1 cellular context compared by ENCODE assay signal in the genomic region with DNA sequence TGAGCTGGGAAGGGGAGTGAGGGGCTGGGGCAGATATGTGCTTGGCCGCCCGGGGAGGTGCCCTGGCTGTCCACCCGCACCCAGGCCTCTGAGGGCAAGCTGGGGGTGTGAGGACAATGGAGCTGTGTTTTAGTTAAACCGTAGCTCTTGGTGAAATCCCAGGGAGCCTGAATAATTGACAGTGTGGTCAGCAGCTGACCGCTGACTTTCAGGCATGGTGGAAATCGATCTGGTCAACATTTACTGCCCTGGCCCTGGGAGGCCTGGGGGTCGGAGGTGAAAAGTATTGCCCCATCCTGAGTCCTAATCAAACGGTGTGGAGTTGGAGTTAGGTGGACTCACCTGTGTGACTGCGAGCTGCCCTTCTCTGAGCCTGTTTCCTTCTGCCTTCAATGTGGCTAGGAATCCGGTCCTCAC.
TF ChIP-seq lines count a peak whose summit lies in the region.

No MANE protein-coding gene starts in this region.

TF ChIP-seq in HepG2, 621 proteins besides CTCF, POLR2A, EP300 and RAD21 (continued from another document and continues in another):
- TF ChIP-seq GFI1 (CRISPR knock-in tag; IDR thresholded peaks at IDR 0.05; ENCODE audit: borderline replicate concordance) (peak; percentile 63; the same call in 1 of the 2 replicates), ZNF451 (CRISPR knock-in tag; IDR thresholded peaks at IDR 0.05) (0 out of 2 replicates have a peak, but pooled peaks have one; percentile 47), AGO2 (optimal IDR thresholded peaks at IDR 0.05; ENCODE audit: low read depth, low read length) (no peak), ZNF224 (CRISPR knock-in tag; IDR thresholded peaks at IDR 0.05) (peak; percentile 55; the same call in 1 of the 2 replicates), SRSF9 (IDR thresholded peaks at IDR 0.05; ENCODE audit: borderline replicate concordance, insufficient read depth, low read depth, low read length, poor library complexity, severe bottlenecking) (no peak), MAFF (IDR thresholded peaks at IDR 0.05; ENCODE audit: low read depth, low read length) (no peak), ZNF879 (CRISPR knock-in tag; IDR thresholded peaks at IDR 0.05) (no peak), ASH2L (IDR thresholded peaks at IDR 0.05; ENCODE audit: insufficient read length, low read depth, low read length) (no peak), DMAP1 (CRISPR knock-in tag; IDR thresholded peaks at IDR 0.05) (0 out of 2 replicates have a peak, but pooled peaks have one; percentile 35), TOE1 (CRISPR knock-in tag; IDR thresholded peaks at IDR 0.05) (0 out of 2 replicates have a peak, but pooled peaks have one; percentile 33), ZNF136 (CRISPR knock-in tag; IDR thresholded peaks at IDR 0.05; ENCODE audit: low read depth) (no peak), LCORL (IDR thresholded peaks at IDR 0.05) (no peak), LCORL (CRISPR knock-in tag; IDR thresholded peaks at IDR 0.05) (peak; percentile 97), HES4 (CRISPR knock-in tag; IDR thresholded peaks at IDR 0.05; ENCODE audit: borderline replicate concordance) (no peak), MLLT10 (CRISPR knock-in tag; IDR thresholded peaks at IDR 0.05) (no peak), TCF7L2 (IDR thresholded peaks at IDR 0.05; ENCODE audit: low read depth, low read length) (no peak), ZNF792 (CRISPR knock-in tag; IDR thresholded peaks at IDR 0.05) (no peak), ZNF160 (CRISPR knock-in tag; IDR thresholded peaks at IDR 0.05) (no peak; the same call in 1 of the 2 replicates), HNRNPH1 (optimal IDR thresholded peaks at IDR 0.05; ENCODE audit: low read depth, low read length) (no peak), MAZ (IDR thresholded peaks at IDR 0.05; ENCODE audit: borderline replicate concordance, low read depth, low read length) (0 out of 2 replicates have a peak, but pooled peaks have one; percentile 24), MAZ (CRISPR knock-in tag; IDR thresholded peaks at IDR 0.05; ENCODE audit: low read depth) (peak; percentile 86), KDM6A (CRISPR knock-in tag; IDR thresholded peaks at IDR 0.05; ENCODE audit: low read depth) (peak; percentile 68; the same call in 1 of the 2 replicates), DPF2 (CRISPR knock-in tag; IDR thresholded peaks at IDR 0.05; ENCODE audit: borderline replicate concordance, low read depth) (peak; percentile 90), CEBPG (CRISPR knock-in tag; IDR thresholded peaks at IDR 0.05) (peak; percentile 92), ZNF501 (CRISPR knock-in tag; IDR thresholded peaks at IDR 0.05) (no peak), ZSCAN29 (CRISPR knock-in tag; conservative IDR thresholded peaks at IDR 0.05) (peak; percentile 91), TOPORS (CRISPR knock-in tag; IDR thresholded peaks at IDR 0.05) (no peak), XRCC5 (optimal IDR thresholded peaks at IDR 0.05; ENCODE audit: low read length) (no peak), ZNF367 (CRISPR knock-in tag; IDR thresholded peaks at IDR 0.05; ENCODE audit: borderline replicate concordance) (no peak)
- TF ChIP-seq, protein P1, sequence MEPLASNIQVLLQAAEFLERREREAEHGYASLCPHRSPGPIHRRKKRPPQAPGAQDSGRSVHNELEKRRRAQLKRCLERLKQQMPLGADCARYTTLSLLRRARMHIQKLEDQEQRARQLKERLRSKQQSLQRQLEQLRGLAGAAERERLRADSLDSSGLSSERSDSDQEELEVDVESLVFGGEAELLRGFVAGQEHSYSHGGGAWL (CRISPR knock-in tag; IDR thresholded peaks at IDR 0.05), result no peak
- TF ChIP-seq, protein P2, sequence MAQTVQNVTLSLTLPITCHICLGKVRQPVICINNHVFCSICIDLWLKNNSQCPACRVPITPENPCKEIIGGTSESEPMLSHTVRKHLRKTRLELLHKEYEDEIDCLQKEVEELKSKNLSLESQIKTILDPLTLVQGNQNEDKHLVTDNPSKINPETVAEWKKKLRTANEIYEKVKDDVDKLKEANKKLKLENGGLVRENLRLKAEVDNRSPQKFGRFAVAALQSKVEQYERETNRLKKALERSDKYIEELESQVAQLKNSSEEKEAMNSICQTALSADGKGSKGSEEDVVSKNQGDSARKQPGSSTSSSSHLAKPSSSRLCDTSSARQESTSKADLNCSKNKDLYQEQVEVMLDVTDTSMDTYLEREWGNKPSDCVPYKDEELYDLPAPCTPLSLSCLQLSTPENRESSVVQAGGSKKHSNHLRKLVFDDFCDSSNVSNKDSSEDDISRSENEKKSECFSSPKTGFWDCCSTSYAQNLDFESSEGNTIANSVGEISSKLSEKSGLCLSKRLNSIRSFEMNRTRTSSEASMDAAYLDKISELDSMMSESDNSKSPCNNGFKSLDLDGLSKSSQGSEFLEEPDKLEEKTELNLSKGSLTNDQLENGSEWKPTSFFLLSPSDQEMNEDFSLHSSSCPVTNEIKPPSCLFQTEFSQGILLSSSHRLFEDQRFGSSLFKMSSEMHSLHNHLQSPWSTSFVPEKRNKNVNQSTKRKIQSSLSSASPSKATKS (CRISPR knock-in tag; IDR thresholded peaks at IDR 0.05), result no peak
- TF ChIP-seq, protein P3, sequence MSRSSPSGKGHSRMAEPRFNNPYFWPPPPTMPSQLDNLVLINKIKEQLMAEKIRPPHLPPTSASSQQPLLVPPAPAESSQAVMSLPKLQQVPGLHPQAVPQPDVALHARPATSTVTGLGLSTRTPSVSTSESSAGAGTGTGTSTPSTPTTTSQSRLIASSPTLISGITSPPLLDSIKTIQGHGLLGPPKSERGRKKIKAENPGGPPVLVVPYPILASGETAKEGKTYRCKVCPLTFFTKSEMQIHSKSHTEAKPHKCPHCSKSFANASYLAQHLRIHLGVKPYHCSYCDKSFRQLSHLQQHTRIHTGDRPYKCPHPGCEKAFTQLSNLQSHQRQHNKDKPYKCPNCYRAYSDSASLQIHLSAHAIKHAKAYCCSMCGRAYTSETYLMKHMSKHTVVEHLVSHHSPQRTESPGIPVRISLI (CRISPR knock-in tag; IDR thresholded peaks at IDR 0.05; ENCODE audit: borderline replicate concordance), result no peak
- TF ChIP-seq, protein P4, sequence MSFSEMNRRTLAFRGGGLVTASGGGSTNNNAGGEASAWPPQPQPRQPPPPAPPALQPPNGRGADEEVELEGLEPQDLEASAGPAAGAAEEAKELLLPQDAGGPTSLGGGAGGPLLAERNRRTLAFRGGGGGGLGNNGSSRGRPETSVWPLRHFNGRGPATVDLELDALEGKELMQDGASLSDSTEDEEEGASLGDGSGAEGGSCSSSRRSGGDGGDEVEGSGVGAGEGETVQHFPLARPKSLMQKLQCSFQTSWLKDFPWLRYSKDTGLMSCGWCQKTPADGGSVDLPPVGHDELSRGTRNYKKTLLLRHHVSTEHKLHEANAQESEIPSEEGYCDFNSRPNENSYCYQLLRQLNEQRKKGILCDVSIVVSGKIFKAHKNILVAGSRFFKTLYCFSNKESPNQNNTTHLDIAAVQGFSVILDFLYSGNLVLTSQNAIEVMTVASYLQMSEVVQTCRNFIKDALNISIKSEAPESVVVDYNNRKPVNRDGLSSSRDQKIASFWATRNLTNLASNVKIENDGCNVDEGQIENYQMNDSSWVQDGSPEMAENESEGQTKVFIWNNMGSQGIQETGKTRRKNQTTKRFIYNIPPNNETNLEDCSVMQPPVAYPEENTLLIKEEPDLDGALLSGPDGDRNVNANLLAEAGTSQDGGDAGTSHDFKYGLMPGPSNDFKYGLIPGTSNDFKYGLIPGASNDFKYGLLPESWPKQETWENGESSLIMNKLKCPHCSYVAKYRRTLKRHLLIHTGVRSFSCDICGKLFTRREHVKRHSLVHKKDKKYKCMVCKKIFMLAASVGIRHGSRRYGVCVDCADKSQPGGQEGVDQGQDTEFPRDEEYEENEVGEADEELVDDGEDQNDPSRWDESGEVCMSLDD (CRISPR knock-in tag; IDR thresholded peaks at IDR 0.05; ENCODE audit: borderline replicate concordance), result no peak
- TF ChIP-seq, protein P5, sequence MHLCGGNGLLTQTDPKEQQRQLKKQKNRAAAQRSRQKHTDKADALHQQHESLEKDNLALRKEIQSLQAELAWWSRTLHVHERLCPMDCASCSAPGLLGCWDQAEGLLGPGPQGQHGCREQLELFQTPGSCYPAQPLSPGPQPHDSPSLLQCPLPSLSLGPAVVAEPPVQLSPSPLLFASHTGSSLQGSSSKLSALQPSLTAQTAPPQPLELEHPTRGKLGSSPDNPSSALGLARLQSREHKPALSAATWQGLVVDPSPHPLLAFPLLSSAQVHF (CRISPR knock-in tag; IDR thresholded peaks at IDR 0.05), result no peak
- TF ChIP-seq, protein P6, sequence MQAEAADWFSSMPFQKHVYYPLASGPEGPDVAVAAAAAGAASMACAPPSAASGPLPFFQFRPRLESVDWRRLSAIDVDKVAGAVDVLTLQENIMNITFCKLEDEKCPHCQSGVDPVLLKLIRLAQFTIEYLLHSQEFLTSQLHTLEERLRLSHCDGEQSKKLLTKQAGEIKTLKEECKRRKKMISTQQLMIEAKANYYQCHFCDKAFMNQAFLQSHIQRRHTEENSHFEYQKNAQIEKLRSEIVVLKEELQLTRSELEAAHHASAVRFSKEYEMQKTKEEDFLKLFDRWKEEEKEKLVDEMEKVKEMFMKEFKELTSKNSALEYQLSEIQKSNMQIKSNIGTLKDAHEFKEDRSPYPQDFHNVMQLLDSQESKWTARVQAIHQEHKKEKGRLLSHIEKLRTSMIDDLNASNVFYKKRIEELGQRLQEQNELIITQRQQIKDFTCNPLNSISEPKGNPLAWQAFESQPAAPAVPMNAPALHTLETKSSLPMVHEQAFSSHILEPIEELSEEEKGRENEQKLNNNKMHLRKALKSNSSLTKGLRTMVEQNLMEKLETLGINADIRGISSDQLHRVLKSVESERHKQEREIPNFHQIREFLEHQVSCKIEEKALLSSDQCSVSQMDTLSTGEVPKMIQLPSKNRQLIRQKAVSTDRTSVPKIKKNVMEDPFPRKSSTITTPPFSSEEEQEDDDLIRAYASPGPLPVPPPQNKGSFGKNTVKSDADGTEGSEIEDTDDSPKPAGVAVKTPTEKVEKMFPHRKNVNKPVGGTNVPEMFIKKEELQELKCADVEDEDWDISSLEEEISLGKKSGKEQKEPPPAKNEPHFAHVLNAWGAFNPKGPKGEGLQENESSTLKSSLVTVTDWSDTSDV (CRISPR knock-in tag; IDR thresholded peaks at IDR 0.05), result no peak
- TF ChIP-seq, protein P7, sequence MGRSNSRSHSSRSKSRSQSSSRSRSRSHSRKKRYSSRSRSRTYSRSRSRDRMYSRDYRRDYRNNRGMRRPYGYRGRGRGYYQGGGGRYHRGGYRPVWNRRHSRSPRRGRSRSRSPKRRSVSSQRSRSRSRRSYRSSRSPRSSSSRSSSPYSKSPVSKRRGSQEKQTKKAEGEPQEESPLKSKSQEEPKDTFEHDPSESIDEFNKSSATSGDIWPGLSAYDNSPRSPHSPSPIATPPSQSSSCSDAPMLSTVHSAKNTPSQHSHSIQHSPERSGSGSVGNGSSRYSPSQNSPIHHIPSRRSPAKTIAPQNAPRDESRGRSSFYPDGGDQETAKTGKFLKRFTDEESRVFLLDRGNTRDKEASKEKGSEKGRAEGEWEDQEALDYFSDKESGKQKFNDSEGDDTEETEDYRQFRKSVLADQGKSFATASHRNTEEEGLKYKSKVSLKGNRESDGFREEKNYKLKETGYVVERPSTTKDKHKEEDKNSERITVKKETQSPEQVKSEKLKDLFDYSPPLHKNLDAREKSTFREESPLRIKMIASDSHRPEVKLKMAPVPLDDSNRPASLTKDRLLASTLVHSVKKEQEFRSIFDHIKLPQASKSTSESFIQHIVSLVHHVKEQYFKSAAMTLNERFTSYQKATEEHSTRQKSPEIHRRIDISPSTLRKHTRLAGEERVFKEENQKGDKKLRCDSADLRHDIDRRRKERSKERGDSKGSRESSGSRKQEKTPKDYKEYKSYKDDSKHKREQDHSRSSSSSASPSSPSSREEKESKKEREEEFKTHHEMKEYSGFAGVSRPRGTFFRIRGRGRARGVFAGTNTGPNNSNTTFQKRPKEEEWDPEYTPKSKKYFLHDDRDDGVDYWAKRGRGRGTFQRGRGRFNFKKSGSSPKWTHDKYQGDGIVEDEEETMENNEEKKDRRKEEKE (IDR thresholded peaks at IDR 0.05), result no peak
- TF ChIP-seq, protein P8, sequence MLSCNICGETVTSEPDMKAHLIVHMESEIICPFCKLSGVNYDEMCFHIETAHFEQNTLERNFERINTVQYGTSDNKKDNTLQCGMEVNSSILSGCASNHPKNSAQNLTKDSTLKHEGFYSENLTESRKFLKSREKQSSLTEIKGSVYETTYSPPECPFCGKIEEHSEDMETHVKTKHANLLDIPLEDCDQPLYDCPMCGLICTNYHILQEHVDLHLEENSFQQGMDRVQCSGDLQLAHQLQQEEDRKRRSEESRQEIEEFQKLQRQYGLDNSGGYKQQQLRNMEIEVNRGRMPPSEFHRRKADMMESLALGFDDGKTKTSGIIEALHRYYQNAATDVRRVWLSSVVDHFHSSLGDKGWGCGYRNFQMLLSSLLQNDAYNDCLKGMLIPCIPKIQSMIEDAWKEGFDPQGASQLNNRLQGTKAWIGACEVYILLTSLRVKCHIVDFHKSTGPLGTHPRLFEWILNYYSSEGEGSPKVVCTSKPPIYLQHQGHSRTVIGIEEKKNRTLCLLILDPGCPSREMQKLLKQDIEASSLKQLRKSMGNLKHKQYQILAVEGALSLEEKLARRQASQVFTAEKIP (CRISPR knock-in tag; IDR thresholded peaks at IDR 0.05; ENCODE audit: borderline replicate concordance), result no peak
- TF ChIP-seq, protein P9, sequence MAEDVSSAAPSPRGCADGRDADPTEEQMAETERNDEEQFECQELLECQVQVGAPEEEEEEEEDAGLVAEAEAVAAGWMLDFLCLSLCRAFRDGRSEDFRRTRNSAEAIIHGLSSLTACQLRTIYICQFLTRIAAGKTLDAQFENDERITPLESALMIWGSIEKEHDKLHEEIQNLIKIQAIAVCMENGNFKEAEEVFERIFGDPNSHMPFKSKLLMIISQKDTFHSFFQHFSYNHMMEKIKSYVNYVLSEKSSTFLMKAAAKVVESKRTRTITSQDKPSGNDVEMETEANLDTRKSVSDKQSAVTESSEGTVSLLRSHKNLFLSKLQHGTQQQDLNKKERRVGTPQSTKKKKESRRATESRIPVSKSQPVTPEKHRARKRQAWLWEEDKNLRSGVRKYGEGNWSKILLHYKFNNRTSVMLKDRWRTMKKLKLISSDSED (CRISPR knock-in tag; IDR thresholded peaks at IDR 0.05), result no peak
- TF ChIP-seq, protein P10, sequence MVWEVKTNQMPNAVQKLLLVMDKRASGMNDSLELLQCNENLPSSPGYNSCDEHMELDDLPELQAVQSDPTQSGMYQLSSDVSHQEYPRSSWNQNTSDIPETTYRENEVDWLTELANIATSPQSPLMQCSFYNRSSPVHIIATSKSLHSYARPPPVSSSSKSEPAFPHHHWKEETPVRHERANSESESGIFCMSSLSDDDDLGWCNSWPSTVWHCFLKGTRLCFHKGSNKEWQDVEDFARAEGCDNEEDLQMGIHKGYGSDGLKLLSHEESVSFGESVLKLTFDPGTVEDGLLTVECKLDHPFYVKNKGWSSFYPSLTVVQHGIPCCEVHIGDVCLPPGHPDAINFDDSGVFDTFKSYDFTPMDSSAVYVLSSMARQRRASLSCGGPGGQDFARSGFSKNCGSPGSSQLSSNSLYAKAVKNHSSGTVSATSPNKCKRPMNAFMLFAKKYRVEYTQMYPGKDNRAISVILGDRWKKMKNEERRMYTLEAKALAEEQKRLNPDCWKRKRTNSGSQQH (CRISPR knock-in tag; IDR thresholded peaks at IDR 0.05; ENCODE audit: low read depth), result 0 out of 2 replicates have a peak, but pooled peaks have one; percentile 38
- TF ChIP-seq, protein P11, sequence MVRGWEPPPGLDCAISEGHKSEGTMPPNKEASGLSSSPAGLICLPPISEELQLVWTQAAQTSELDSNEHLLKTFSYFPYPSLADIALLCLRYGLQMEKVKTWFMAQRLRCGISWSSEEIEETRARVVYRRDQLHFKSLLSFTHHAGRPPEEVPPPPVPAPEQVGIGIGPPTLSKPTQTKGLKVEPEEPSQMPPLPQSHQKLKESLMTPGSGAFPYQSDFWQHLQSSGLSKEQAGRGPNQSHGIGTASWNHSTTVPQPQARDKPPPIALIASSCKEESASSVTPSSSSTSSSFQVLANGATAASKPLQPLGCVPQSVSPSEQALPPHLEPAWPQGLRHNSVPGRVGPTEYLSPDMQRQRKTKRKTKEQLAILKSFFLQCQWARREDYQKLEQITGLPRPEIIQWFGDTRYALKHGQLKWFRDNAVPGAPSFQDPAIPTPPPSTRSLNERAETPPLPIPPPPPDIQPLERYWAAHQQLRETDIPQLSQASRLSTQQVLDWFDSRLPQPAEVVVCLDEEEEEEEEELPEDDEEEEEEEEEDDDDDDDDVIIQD (CRISPR knock-in tag; IDR thresholded peaks at IDR 0.05; ENCODE audit: low read depth), result 0 out of 2 replicates have a peak, but pooled peaks have one; percentile 33
